Comparison of ENCODE assay signal across 1 cellular context in the genomic region with DNA sequence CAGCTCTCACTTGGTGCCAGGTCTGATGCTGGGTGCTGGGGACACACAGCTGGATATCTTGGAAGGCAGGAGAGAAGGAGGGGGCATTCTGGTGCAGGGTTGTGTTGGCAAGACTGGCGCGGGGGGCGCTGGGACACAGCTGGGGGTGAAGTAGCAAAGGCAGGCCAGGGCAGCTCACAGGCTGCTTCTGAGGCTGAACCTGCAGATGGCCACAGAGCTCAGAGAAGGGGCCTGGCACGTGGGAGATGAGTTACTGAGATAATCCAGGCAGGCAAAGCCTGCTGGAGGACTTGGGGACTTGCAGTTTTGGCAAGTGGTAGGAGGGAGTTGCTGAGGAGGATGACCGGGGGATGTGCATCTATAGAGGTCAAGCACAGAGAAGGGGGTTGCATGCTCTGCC.
TF ChIP-seq lines count a peak whose summit lies in the region.

No MANE protein-coding gene starts in this region.

TF ChIP-seq in HepG2, 621 proteins besides CTCF, POLR2A, EP300 and RAD21:
- TF ChIP-seq, protein P1, sequence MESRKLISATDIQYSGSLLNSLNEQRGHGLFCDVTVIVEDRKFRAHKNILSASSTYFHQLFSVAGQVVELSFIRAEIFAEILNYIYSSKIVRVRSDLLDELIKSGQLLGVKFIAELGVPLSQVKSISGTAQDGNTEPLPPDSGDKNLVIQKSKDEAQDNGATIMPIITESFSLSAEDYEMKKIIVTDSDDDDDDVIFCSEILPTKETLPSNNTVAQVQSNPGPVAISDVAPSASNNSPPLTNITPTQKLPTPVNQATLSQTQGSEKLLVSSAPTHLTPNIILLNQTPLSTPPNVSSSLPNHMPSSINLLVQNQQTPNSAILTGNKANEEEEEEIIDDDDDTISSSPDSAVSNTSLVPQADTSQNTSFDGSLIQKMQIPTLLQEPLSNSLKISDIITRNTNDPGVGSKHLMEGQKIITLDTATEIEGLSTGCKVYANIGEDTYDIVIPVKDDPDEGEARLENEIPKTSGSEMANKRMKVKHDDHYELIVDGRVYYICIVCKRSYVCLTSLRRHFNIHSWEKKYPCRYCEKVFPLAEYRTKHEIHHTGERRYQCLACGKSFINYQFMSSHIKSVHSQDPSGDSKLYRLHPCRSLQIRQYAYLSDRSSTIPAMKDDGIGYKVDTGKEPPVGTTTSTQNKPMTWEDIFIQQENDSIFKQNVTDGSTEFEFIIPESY (CRISPR knock-in tag; IDR thresholded peaks at IDR 0.05): no peak
- no peak for TF ChIP-seq SKI (IDR thresholded peaks at IDR 0.05; ENCODE audit: partially characterized antibody)
- TF ChIP-seq KLF6 (CRISPR knock-in tag; IDR thresholded peaks at IDR 0.05): no peak
- no peak for TF ChIP-seq HMGXB3 (CRISPR knock-in tag; IDR thresholded peaks at IDR 0.05; ENCODE audit: borderline replicate concordance)
- TF ChIP-seq ZBTB7A (CRISPR knock-in tag; IDR thresholded peaks at IDR 0.05): no peak
- TF ChIP-seq ZNF432 (CRISPR knock-in tag; IDR thresholded peaks at IDR 0.05; ENCODE audit: borderline replicate concordance): no peak
- TF ChIP-seq CEBPZ (IDR thresholded peaks at IDR 0.05; ENCODE audit: low read length): no peak
- 0 out of 2 replicates have a peak, but pooled peaks have one; percentile 20 for TF ChIP-seq BORCS8-MEF2B (CRISPR knock-in tag; IDR thresholded peaks at IDR 0.05)
- no peak for TF ChIP-seq SMYD3 (CRISPR knock-in tag; IDR thresholded peaks at IDR 0.05)
- TF ChIP-seq ZNF558 (CRISPR knock-in tag; IDR thresholded peaks at IDR 0.05; ENCODE audit: borderline replicate concordance): no peak
- TF ChIP-seq, protein P2, sequence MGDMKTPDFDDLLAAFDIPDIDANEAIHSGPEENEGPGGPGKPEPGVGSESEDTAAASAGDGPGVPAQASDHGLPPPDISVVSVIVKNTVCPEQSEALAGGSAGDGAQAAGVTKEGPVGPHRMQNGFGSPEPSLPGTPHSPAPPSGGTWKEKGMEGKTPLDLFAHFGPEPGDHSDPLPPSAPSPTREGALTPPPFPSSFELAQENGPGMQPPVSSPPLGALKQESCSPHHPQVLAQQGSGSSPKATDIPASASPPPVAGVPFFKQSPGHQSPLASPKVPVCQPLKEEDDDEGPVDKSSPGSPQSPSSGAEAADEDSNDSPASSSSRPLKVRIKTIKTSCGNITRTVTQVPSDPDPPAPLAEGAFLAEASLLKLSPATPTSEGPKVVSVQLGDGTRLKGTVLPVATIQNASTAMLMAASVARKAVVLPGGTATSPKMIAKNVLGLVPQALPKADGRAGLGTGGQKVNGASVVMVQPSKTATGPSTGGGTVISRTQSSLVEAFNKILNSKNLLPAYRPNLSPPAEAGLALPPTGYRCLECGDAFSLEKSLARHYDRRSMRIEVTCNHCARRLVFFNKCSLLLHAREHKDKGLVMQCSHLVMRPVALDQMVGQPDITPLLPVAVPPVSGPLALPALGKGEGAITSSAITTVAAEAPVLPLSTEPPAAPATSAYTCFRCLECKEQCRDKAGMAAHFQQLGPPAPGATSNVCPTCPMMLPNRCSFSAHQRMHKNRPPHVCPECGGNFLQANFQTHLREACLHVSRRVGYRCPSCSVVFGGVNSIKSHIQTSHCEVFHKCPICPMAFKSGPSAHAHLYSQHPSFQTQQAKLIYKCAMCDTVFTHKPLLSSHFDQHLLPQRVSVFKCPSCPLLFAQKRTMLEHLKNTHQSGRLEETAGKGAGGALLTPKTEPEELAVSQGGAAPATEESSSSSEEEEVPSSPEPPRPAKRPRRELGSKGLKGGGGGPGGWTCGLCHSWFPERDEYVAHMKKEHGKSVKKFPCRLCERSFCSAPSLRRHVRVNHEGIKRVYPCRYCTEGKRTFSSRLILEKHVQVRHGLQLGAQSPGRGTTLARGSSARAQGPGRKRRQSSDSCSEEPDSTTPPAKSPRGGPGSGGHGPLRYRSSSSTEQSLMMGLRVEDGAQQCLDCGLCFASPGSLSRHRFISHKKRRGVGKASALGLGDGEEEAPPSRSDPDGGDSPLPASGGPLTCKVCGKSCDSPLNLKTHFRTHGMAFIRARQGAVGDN (CRISPR knock-in tag; IDR thresholded peaks at IDR 0.05): 0 out of 2 replicates have a peak, but pooled peaks have one; percentile 10
- no peak for TF ChIP-seq ZNF674 (CRISPR knock-in tag; IDR thresholded peaks at IDR 0.05; ENCODE audit: low read depth)
- TF ChIP-seq KDM3A (CRISPR knock-in tag; IDR thresholded peaks at IDR 0.05; ENCODE audit: low read depth): no peak
- TF ChIP-seq TAF1 (CRISPR knock-in tag; IDR thresholded peaks at IDR 0.05): no peak
